In genomic region chr19:55672418-55672817, GRCh38 we compare ENCODE assay signal across 1 cellular context.
TF ChIP-seq lines count a peak whose summit lies in the region.

No MANE protein-coding gene starts in this region.

TF ChIP-seq in K562, 482 proteins besides CTCF, POLR2A, EP300 and RAD21 (continued from another document and continues in another):
- TF ChIP-seq ZNF395 (CRISPR knock-in tag; IDR thresholded peaks at IDR 0.05) (peak; percentile 50; the same call in 1 of the 2 replicates), ZNF586 (CRISPR knock-in tag; conservative IDR thresholded peaks at IDR 0.05) (no peak), SMARCA4 (IDR thresholded peaks at IDR 0.05) (peak; percentile 68), ZNF197 (CRISPR knock-in tag; IDR thresholded peaks at IDR 0.05; ENCODE audit: low read depth) (no peak), ZNF407 (IDR thresholded peaks at IDR 0.05; ENCODE audit: low read depth) (no peak), HOMEZ (CRISPR knock-in tag; IDR thresholded peaks at IDR 0.05) (no peak), AFF4 (CRISPR knock-in tag; IDR thresholded peaks at IDR 0.05) (no peak), PBX2 (CRISPR knock-in tag; IDR thresholded peaks at IDR 0.05; ENCODE audit: low read depth) (no peak), PBX2 (tag; conservative IDR thresholded peaks at IDR 0.05; ENCODE audit: low read depth) (no peak), KLF16 (IDR thresholded peaks at IDR 0.05) (peak; percentile 73), CREM (IDR thresholded peaks at IDR 0.05; ENCODE audit: low read depth) (0 out of 2 replicates have a peak, but pooled peaks have one; percentile 16), CREB1 (IDR thresholded peaks at IDR 0.05) (0 out of 2 replicates have a peak, but pooled peaks have one; percentile 10), CREB1 (CRISPR knock-in tag; IDR thresholded peaks at IDR 0.05) (no peak), ZNF740 (CRISPR knock-in tag; IDR thresholded peaks at IDR 0.05) (no peak), ZNF740 (tag; IDR thresholded peaks at IDR 0.05) (peak in 1 of 2 experiments; percentile 29; a peak in 1 of 4 replicates), FOXP4 (CRISPR knock-in tag; IDR thresholded peaks at IDR 0.05; ENCODE audit: borderline replicate concordance) (no peak), SIN3A (IDR thresholded peaks at IDR 0.05; ENCODE audit: borderline replicate concordance in 2 of 2, control insufficient read depth in 1 of 2, low read depth in 2 of 2, low read length in 2 of 2) (no peak), RCOR1 (IDR thresholded peaks at IDR 0.05; ENCODE audit: borderline replicate concordance in 1 of 2, low read depth in 2 of 2, low read length in 2 of 2) (peak; percentile 29 to 90; a peak in 2 of 4 replicates), JUND (IDR thresholded peaks at IDR 0.05; ENCODE audit: borderline replicate concordance, low read depth, low read length) (peak; percentile 15; the same call in 1 of the 2 replicates), JUND (tag; IDR thresholded peaks at IDR 0.05; ENCODE audit: borderline replicate concordance, low read depth, low read length) (no peak), SMARCE1 (IDR thresholded peaks at IDR 0.05) (peak; percentile 63; the same call in 1 of the 2 replicates), ZNF592 (IDR thresholded peaks at IDR 0.05) (peak; percentile 19; the same call in 1 of the 2 replicates), SOX6 (IDR thresholded peaks at IDR 0.05) (peak; percentile 52; the same call in 1 of the 2 replicates), HNRNPL (IDR thresholded peaks at IDR 0.05; ENCODE audit: low read depth, low read length) (no peak), DPF2 (IDR thresholded peaks at IDR 0.05) (peak; percentile 70)
